ENCODE assay signal across 18 cellular contexts in genomic region chr15:62901916-62902554, GRCh38.
A peak's percentile ranks its signal among the peaks of the same experiment; 100 is the strongest.
DNase-seq lines count a peak whose midpoint lies in the region; ATAC-seq and TF ChIP-seq lines count a peak whose summit lies in the region.
"Had no signal": no experiment of that assay in that cellular context is flagged by ENCODE, and none has a peak within 500 bp of the region (broad histone marks: within the 10 kb centered on the region; RNA-seq: fewer than 3 reads in every experiment).

No MANE protein-coding gene starts in this region.

- no peaks in the 10 kb centered on the region for H3K9me3 Mint-ChIP-seq in type B pancreatic cell
- H3K9me3 Mint-ChIP-seq: activated naive CD8-positive, alpha-beta T cell treated with anti-CD3 and anti-CD28 coated beads, Interleukin-2, amount 10 ng/mL, durations not matched to agents 7 days and 5 days; memory B cell had no signal

- intact Hi-C loops in left ventricle myocardium inferior (cut with micrococcal nuclease), result no loop called here
- intact Hi-C loops in left ventricle myocardium superior (cut with micrococcal nuclease), result no loop called here
- intact Hi-C loops in dorsolateral prefrontal cortex (cut with DNase I), result no loop called here

- peak overlapping the region; percentile 45 for H3K27ac Mint-ChIP-seq in type B pancreatic cell
- H3K27ac Mint-ChIP-seq: activated CD8-positive, alpha-beta T cell treated with anti-CD3 and anti-CD28 coated beads, Interleukin-2, amount 10 ng/mL, durations not matched to agents 7 days and 5 days; activated naive CD8-positive, alpha-beta T cell treated with anti-CD3 and anti-CD28 coated beads, Interleukin-2, amount 10 ng/mL, durations not matched to agents 7 days and 5 days; memory B cell had no signal

- no peak overlapping the region for H3K4me3 ChIP-seq in left ventricle myocardium inferior
- no peak overlapping the region for H3K4me3 ChIP-seq in dorsolateral prefrontal cortex
- H3K4me3 ChIP-seq in BE2C (ENCODE audit: low read depth, low read length), result no peak overlapping the region
- H3K4me3 ChIP-seq: right lobe of liver, suprapubic skin had no signal

- no peak overlapping the region for H3K4me3 Mint-ChIP-seq in type B pancreatic cell
- H3K4me3 Mint-ChIP-seq: activated CD8-positive, alpha-beta T cell treated with anti-CD3 and anti-CD28 coated beads, Interleukin-2, amount 10 ng/mL, durations not matched to agents 7 days and 5 days; activated naive CD8-positive, alpha-beta T cell treated with anti-CD3 and anti-CD28 coated beads, Interleukin-2, amount 10 ng/mL, durations not matched to agents 7 days and 5 days; memory B cell had no signal

- DNase-seq in left ventricle myocardium inferior (no peak), left ventricle myocardium superior (no peak), NOMO-1 treated with DMSO at 0.1 percent for 48 hours (lab: John Stamatoyannopoulos, UW; ENCODE audit: unreplicated experiment) (peak; percentile 69), foreskin keratinocyte (peak; percentile 80 to 86), type B pancreatic cell (ENCODE audit: extremely low spot score, unreplicated experiment) (no peak), dorsolateral prefrontal cortex (no peak), NCI-H2029 (lab: John Stamatoyannopoulos, UW) (no peak), BE2C (no peak)
- DNase-seq: activated CD8-positive, alpha-beta T cell treated with anti-CD3 and anti-CD28 coated beads, Interleukin-2, amount 10 ng/mL, durations not matched to agents 7 days and 5 days; activated naive CD8-positive, alpha-beta T cell treated with anti-CD3 and anti-CD28 coated beads, Interleukin-2, amount 10 ng/mL, durations not matched to agents 7 days and 5 days; central memory CD4-positive, alpha-beta T cell; COR-L47; NCI-H748 treated with DMSO at 0.1 percent for 48 hours; right lobe of liver; T-helper 1 cell; WERI-Rb-1 had no signal

- no peaks in the 10 kb centered on the region for H3K9me3 ChIP-seq in left ventricle myocardium inferior (replicated peaks)
- no peaks in the 10 kb centered on the region for H3K9me3 ChIP-seq in BE2C
- H3K9me3 ChIP-seq: right lobe of liver, suprapubic skin had no signal

- no peaks in the 10 kb centered on the region for H3K27me3 ChIP-seq in left ventricle myocardium inferior (ENCODE audit: low read depth)
- H3K27me3 ChIP-seq in foreskin keratinocyte, result no peaks in the 10 kb centered on the region
- H3K27me3 ChIP-seq in dorsolateral prefrontal cortex, result peaks cover 0 to 3% (median 0%) of the 10 kb centered on the region in 45 donors
- no peaks in the 10 kb centered on the region for H3K27me3 ChIP-seq in BE2C
- H3K27me3 ChIP-seq: right lobe of liver, suprapubic skin had no signal

- H3K4me1 ChIP-seq in left ventricle myocardium inferior, result peaks cover 45% of the 10 kb centered on the region
- H3K4me1 ChIP-seq in foreskin keratinocyte, result peaks cover 6% of the 10 kb centered on the region
- H3K4me1 ChIP-seq in BE2C, result peaks cover 3% of the 10 kb centered on the region

- no peaks in the 10 kb centered on the region for H3K36me3 Mint-ChIP-seq in type B pancreatic cell
- H3K36me3 Mint-ChIP-seq: activated naive CD8-positive, alpha-beta T cell treated with anti-CD3 and anti-CD28 coated beads, Interleukin-2, amount 10 ng/mL, durations not matched to agents 7 days and 5 days; memory B cell had no signal

- no peak for ATAC-seq in left ventricle myocardium superior
- peak; percentile 50 for ATAC-seq in foreskin keratinocyte
- ATAC-seq: activated CD8-positive, alpha-beta T cell treated with anti-CD3 and anti-CD28 coated beads, Interleukin-2, amount 10 ng/mL, durations not matched to agents 7 days and 5 days; right lobe of liver had no signal

- TF ChIP-seq CTCF in left ventricle myocardium inferior (IDR thresholded peaks at IDR 0.05; ENCODE audit: borderline replicate concordance) (no peak), foreskin keratinocyte (conservative IDR thresholded peaks at IDR 0.05) (peak; percentile 6), type B pancreatic cell (conservative IDR thresholded peaks at IDR 0.05) (no peak), dorsolateral prefrontal cortex (IDR thresholded peaks at IDR 0.05 in 54 of 56, conservative IDR thresholded peaks at IDR 0.05 in 2 of 56; ENCODE audit: low read depth in 1 of 56, partially characterized antibody in 56 of 56) (no peak), BE2C (IDR thresholded peaks at IDR 0.05; ENCODE audit: low read depth, low read length) (no peak)

- H3K36me3 ChIP-seq in left ventricle myocardium inferior, result no peaks in the 10 kb centered on the region
- H3K36me3 ChIP-seq in BE2C, result no peaks in the 10 kb centered on the region
- H3K36me3 ChIP-seq: right lobe of liver, suprapubic skin, WERI-Rb-1 had no signal

- peaks cover 54% of the 10 kb centered on the region for H3K4me1 Mint-ChIP-seq in type B pancreatic cell (ENCODE audit: unreplicated experiment)
- H3K4me1 Mint-ChIP-seq: activated naive CD8-positive, alpha-beta T cell treated with anti-CD3 and anti-CD28 coated beads, Interleukin-2, amount 10 ng/mL, durations not matched to agents 7 days and 5 days; memory B cell had no signal

- H3K27me3 Mint-ChIP-seq in type B pancreatic cell, result no peaks in the 10 kb centered on the region
- H3K27me3 Mint-ChIP-seq: activated naive CD8-positive, alpha-beta T cell treated with anti-CD3 and anti-CD28 coated beads, Interleukin-2, amount 10 ng/mL, durations not matched to agents 7 days and 5 days had no signal

- H3K27ac ChIP-seq in left ventricle myocardium inferior (replicated peaks) (peak overlapping the region; percentile 91), foreskin keratinocyte (no peak overlapping the region), dorsolateral prefrontal cortex (no peak overlapping the region)
- H3K27ac ChIP-seq: right lobe of liver, WERI-Rb-1 had no signal

Comparison
In these comparisons a context has a peak if more than half of its experiments do, and no peak if none do; other contexts are left out.
1. DNase-seq: peak in NOMO-1 treated with DMSO at 0.1 percent for 48 hours (single experiment) and foreskin keratinocyte (2 of 2); none in left ventricle myocardium inferior (single experiment), left ventricle myocardium superior (single experiment), type B pancreatic cell (single experiment), dorsolateral prefrontal cortex (0 of 10), NCI-H2029 (single experiment) and BE2C (single experiment).